ENCODE assay signal across 25 cellular contexts in the genomic region with DNA sequence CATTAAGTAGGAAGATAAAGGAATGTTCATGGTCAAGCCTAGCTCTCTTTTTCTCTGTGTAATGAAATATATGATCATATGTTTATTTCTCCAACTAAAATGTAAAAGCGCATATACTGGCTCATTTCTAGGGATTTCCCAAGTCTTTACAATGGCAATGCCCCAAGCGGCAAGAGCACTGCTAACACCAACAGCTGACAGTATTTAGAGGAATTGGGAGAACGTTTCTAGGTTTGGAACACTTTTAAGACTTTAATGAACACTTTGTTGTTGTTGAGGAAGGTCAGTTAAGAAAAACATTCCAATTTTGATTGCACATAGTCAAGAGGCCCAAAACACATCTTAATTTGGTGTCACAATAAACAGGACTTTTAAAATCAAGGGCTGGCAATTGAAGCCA.
A peak's percentile ranks its signal among the peaks of the same experiment; 100 is the strongest.
DNase-seq lines count a peak whose midpoint lies in the region; TF ChIP-seq lines count a peak whose summit lies in the region.
"Had no signal": no experiment of that assay in that cellular context is flagged by ENCODE, and none has a peak within 500 bp of the region (broad histone marks: within the 10 kb centered on the region; RNA-seq: fewer than 3 reads in every experiment).

No MANE protein-coding gene starts in this region.

- DNase-seq in CD14-positive monocyte (ENCODE audit: low spot score) (no peak), endothelial cell (ENCODE audit: low spot score) (no peak), NCI-H1436 (lab: John Stamatoyannopoulos, UW) (no peak), NCI-H1694 treated with DMSO at 0.1 percent for 48 hours (lab: John Stamatoyannopoulos, UW) (no peak)
- no peak for DNase-seq in activated effector memory CD4-positive, alpha-beta T cell treated with anti-CD3 and anti-CD28 coated beads, Interleukin-2, amount 50 U/mL, for 16 hours
- DNase-seq: C1 segment of cervical spinal cord; Caco-2; CD8-positive, alpha-beta T cell; GM23248; HFFc6; Karpas-422; NCI-H1092 treated with DMSO at 0.1 percent for 48 hours; NCI-H1436 treated with DMSO at 0.1 percent for 48 hours; NCI-H2029; NCI-H446 treated with DMSO at 0.1 percent for 48 hours; NCI-H526; NCI-H82; NK-92 treated with Interleukin-12 subunit alpha and Interleukin-12 subunit beta, amount 100 ng/mL, for 24 hours; PC-3; SK-N-SH had no signal

- peaks cover 0 to 2% (median 0%) of the 10 kb centered on the region in 7 donors for H3K9me3 Mint-ChIP-seq in CD14-positive monocyte
- H3K9me3 Mint-ChIP-seq in endothelial cell (ENCODE audit: unreplicated experiment): no peaks in the 10 kb centered on the region
- H3K9me3 Mint-ChIP-seq: CD8-positive, alpha-beta T cell; HFFc6 had no signal

- peaks cover 34 to 45% of the 10 kb centered on the region in 2 donors for H3K36me3 Mint-ChIP-seq in CD14-positive monocyte
- peaks cover 7% of the 10 kb centered on the region for H3K36me3 Mint-ChIP-seq in endothelial cell (ENCODE audit: low read depth, unreplicated experiment)
- H3K36me3 Mint-ChIP-seq: CD8-positive, alpha-beta T cell had no signal

- H3K27me3 ChIP-seq in neutrophil (no peaks in the 10 kb centered on the region), stomach smooth muscle (ENCODE audit: control insufficient read depth in 1 of 2, insufficient read depth in 2 of 2, low read length in 2 of 2) (no peaks in the 10 kb centered on the region)

- H3K4me1 Mint-ChIP-seq in CD14-positive monocyte (peaks cover 32% of the 10 kb centered on the region), endothelial cell (ENCODE audit: unreplicated experiment) (peaks cover 53% of the 10 kb centered on the region)

- H3K9me3 ChIP-seq in neutrophil (no peaks in the 10 kb centered on the region), stomach smooth muscle (ENCODE audit: control insufficient read depth in 2 of 2, low read length in 2 of 2) (no peaks in the 10 kb centered on the region)
- H3K9me3 ChIP-seq: A549, Caco-2, HAP-1, SK-N-SH had no signal

- H3K4me3 ChIP-seq in neutrophil (ENCODE audit: low read depth in 1 of 2, low read length in 1 of 2) (no peak overlapping the region), stomach smooth muscle (ENCODE audit: low read length in 2 of 2) (no peak overlapping the region)
- H3K4me3 ChIP-seq: A549, GM23248, HAP-1 had no signal

- H3K27ac Mint-ChIP-seq in CD14-positive monocyte: peak overlapping the region in 4 of 7 donors; percentile 15 to 64 (median 26)
- peak overlapping the region; percentile 74 for H3K27ac Mint-ChIP-seq in endothelial cell (ENCODE audit: unreplicated experiment)
- H3K27ac Mint-ChIP-seq: CD8-positive, alpha-beta T cell; HFFc6 had no signal

- TF ChIP-seq CTCF in CD14-positive monocyte (IDR thresholded peaks at IDR 0.05) (no peak), endothelial cell (IDR thresholded peaks at IDR 0.05; ENCODE audit: unreplicated experiment) (no peak), neutrophil (IDR thresholded peaks at IDR 0.05) (no peak)

- intact Hi-C loops in CD14-positive monocyte (cut with micrococcal nuclease): no loop called here

- H3K27ac ChIP-seq in neutrophil: peak overlapping the region; percentile 82
- H3K27ac ChIP-seq in stomach smooth muscle (ENCODE audit: low read length): peak overlapping the region; percentile 25
- H3K27ac ChIP-seq: A549, GM23248, HL-60 had no signal

- H3K36me3 ChIP-seq in neutrophil (peaks cover 23% of the 10 kb centered on the region), stomach smooth muscle (ENCODE audit: control insufficient read depth in 2 of 2, insufficient read depth in 2 of 2, low read length in 2 of 2) (no peaks in the 10 kb centered on the region)
- H3K36me3 ChIP-seq: HAP-1 had no signal

- H3K9ac ChIP-seq in stomach smooth muscle (ENCODE audit: low read length in 2 of 2): no peak overlapping the region
- H3K9ac ChIP-seq: GM23248, SK-N-SH had no signal

- H3K4me3 Mint-ChIP-seq in CD14-positive monocyte (no peak overlapping the region), endothelial cell (ENCODE audit: unreplicated experiment) (peak overlapping the region; percentile 9)
- H3K4me3 Mint-ChIP-seq: CD8-positive, alpha-beta T cell; HFFc6 had no signal

- H3K4me1 ChIP-seq in neutrophil (ENCODE audit: control insufficient read depth in 1 of 2, insufficient read depth in 1 of 2, low read depth in 1 of 2, low read length in 1 of 2): peaks cover 11 to 30% of the 10 kb centered on the region in 2 experiments
- H3K4me1 ChIP-seq in stomach smooth muscle (ENCODE audit: control insufficient read depth, insufficient read depth, low read length): peaks cover 26% of the 10 kb centered on the region
- H3K4me1 ChIP-seq: A549 had no signal

- no peaks in the 10 kb centered on the region for H3K27me3 Mint-ChIP-seq in CD14-positive monocyte (ENCODE audit: low read depth in 3 of 3)
- H3K27me3 Mint-ChIP-seq in endothelial cell (ENCODE audit: unreplicated experiment): no peaks in the 10 kb centered on the region
